ENCODE assay signal across 17 cellular contexts in the genomic region with DNA sequence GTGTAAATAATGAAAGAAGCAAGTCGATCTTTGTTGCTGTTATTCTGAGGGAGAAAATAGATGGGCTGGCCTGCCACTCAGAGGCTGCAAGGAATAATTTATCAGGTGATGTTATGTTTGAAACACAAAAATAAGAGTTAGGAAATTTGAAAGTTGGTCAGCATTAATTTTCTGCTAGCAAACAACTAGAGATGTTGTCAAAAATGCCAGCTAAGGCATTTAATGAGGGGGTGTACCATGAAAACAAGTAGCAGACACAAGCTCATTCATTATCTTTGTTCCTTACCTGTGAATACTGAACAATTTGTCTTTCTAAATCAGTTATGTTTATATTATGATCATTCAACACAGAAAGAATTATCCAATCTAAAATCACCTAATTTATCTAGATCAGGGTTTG.
DNase-seq lines count a peak whose midpoint lies in the region; ATAC-seq and TF ChIP-seq lines count a peak whose summit lies in the region.
"Had no signal": no experiment of that assay in that cellular context is flagged by ENCODE, and none has a peak within 500 bp of the region (broad histone marks: within the 10 kb centered on the region; RNA-seq: fewer than 3 reads in every experiment).

No MANE protein-coding gene starts in this region.

- no peak for TF ChIP-seq POLR2A in upper lobe of left lung (IDR thresholded peaks at IDR 0.05)

- peaks cover 3% of the 10 kb centered on the region for H3K4me1 ChIP-seq in osteoblast (ENCODE audit: insufficient read depth, low read length)
- peaks cover 0 to 13% (median 6%) of the 10 kb centered on the region in 4 donors for H3K4me1 ChIP-seq in upper lobe of left lung
- H3K4me1 ChIP-seq: BE2C had no signal

- peak overlapping the region; percentile 56 for H3K4me2 ChIP-seq in osteoblast (ENCODE audit: insufficient read depth, low read length)

- peaks cover 8% of the 10 kb centered on the region; the same call in 1 of the 2 replicates for H3K36me3 Mint-ChIP-seq in HFFc6 (ENCODE audit: low read depth)
- H3K36me3 Mint-ChIP-seq: CD14-positive monocyte; CD8-positive, alpha-beta T cell had no signal

- H3K36me3 ChIP-seq in osteoblast (ENCODE audit: insufficient read depth, low read length) (no peaks in the 10 kb centered on the region), upper lobe of left lung (no peaks in the 10 kb centered on the region)
- H3K36me3 ChIP-seq: BE2C had no signal

- H2AFZ ChIP-seq in osteoblast (ENCODE audit: low read length), result peak overlapping the region; percentile 68
- H2AFZ ChIP-seq: GM23248 had no signal

- TF ChIP-seq CTCF in HFFc6 (IDR thresholded peaks at IDR 0.05) (no peak), osteoblast (IDR thresholded peaks at IDR 0.05; ENCODE audit: extremely low read depth, low read depth, low read length) (no peak), upper lobe of left lung (IDR thresholded peaks at IDR 0.05) (no peak)

- TF ChIP-seq EP300 in upper lobe of left lung (IDR thresholded peaks at IDR 0.05), result no peak

- H3K27ac Mint-ChIP-seq in HFFc6, result no peak overlapping the region
- H3K27ac Mint-ChIP-seq: CD14-positive monocyte; CD8-positive, alpha-beta T cell; H9 had no signal

- H3K9me3 Mint-ChIP-seq in HFFc6, result no peaks in the 10 kb centered on the region

- intact Hi-C loops in sciatic nerve (cut with DNase I), result no loop called here

- H3K4me1 Mint-ChIP-seq in HFFc6 (ENCODE audit: low read depth), result peaks cover 41% of the 10 kb centered on the region
- H3K4me1 Mint-ChIP-seq: CD14-positive monocyte, H9 had no signal

- H3K27me3 ChIP-seq in osteoblast (ENCODE audit: insufficient read depth, low read length), result no peaks in the 10 kb centered on the region
- H3K27me3 ChIP-seq in upper lobe of left lung, result no peaks in the 10 kb centered on the region
- H3K27me3 ChIP-seq: BE2C had no signal

- H3K27me3 Mint-ChIP-seq in HFFc6 (ENCODE audit: insufficient read depth), result no peaks in the 10 kb centered on the region; the same call in 1 of the 2 replicates

- no peak for DNase-seq in HFFc6
- DNase-seq in cerebellum (ENCODE audit: low spot score), result peak; percentile 10
- DNase-seq in fibroblast of peridontal ligament (ENCODE audit: extremely low read depth), result peak; percentile 7
- DNase-seq in osteoblast (ENCODE audit: insufficient read length, low spot score, missing footprints), result no peak
- DNase-seq in NCI-H524 treated with DMSO at 0.1 percent for 48 hours (lab: John Stamatoyannopoulos, UW), result no peak
- DNase-seq in sciatic nerve (ENCODE audit: low spot score), result no peak
- no peak for DNase-seq in upper lobe of left lung
- DNase-seq: BE2C; CD8-positive, alpha-beta T cell; COR-L47; DMS153; DND-41; GDM1; H9 had no signal

- 38 to 42% methylated on average over 1 of the region's 1 CpG for WGBS in upper lobe of left lung, 2 donors

- H4K20me1 ChIP-seq in osteoblast (ENCODE audit: insufficient read depth, low read length), result no peaks in the 10 kb centered on the region

- no peak overlapping the region for H3K27ac ChIP-seq in osteoblast (ENCODE audit: low read depth, low read length)
- no peak overlapping the region for H3K27ac ChIP-seq in upper lobe of left lung
- H3K27ac ChIP-seq: GM23248 had no signal

- H3K9me3 ChIP-seq in osteoblast (ENCODE audit: low read depth, low read length) (no peaks in the 10 kb centered on the region), upper lobe of left lung (no peaks in the 10 kb centered on the region)
- H3K9me3 ChIP-seq: BE2C had no signal

- no peak for ATAC-seq in sciatic nerve
- no peak for ATAC-seq in upper lobe of left lung (ENCODE audit: low FRiP score in 2 of 2)
- ATAC-seq: CD8-positive, alpha-beta T cell; K562 had no signal

- H3K4me3 ChIP-seq in osteoblast (ENCODE audit: insufficient read depth, low read length) (no peak overlapping the region), upper lobe of left lung (no peak overlapping the region)
- H3K4me3 ChIP-seq: GM23248, K562 had no signal

- H3K79me2 ChIP-seq in osteoblast (ENCODE audit: insufficient read depth, low read length), result no peaks in the 10 kb centered on the region

- H3K4me3 Mint-ChIP-seq in HFFc6, result peak overlapping the region; percentile 11; the same call in 1 of the 2 replicates
- H3K4me3 Mint-ChIP-seq: CD14-positive monocyte; CD8-positive, alpha-beta T cell; H9 had no signal

Comparison
In these comparisons a context has a peak if more than half of its experiments do, and no peak if none do; other contexts are left out.
1. DNase-seq: peak in cerebellum (single experiment) and fibroblast of peridontal ligament (single experiment); none in HFFc6 (single experiment), osteoblast (single experiment), NCI-H524 treated with DMSO at 0.1 percent for 48 hours (single experiment), sciatic nerve (single experiment) and upper lobe of left lung (0 of 2).